ENCODE assay signal across 29 cellular contexts in genomic region chr10:34150103-34150502, GRCh38.
"Had no signal": no experiment of that assay in that cellular context is flagged by ENCODE, and none has a peak within 500 bp of the region (broad histone marks: within the 10 kb centered on the region; RNA-seq: fewer than 3 reads in every experiment).

No MANE protein-coding gene starts in this region.

- H3K27ac Mint-ChIP-seq: activated CD4-positive, alpha-beta T cell treated with anti-CD3 and anti-CD28 coated beads for 36 hours; activated CD4-positive, alpha-beta T cell treated with anti-CD3 and anti-CD28 coated beads, Interleukin-2, amount 10 ng/mL, durations not matched to agents 7 days and 5 days; activated CD8-positive, alpha-beta T cell treated with anti-CD3 and anti-CD28 coated beads, Interleukin-2, amount 10 ng/mL, durations not matched to agents 7 days and 5 days; activated naive CD4-positive, alpha-beta T cell treated with anti-CD3 and anti-CD28 coated beads, Interleukin-2, amount 50 U/mL, for 24 hours; activated naive CD8-positive, alpha-beta T cell treated with anti-CD3 and anti-CD28 coated beads, Interleukin-2, amount 10 ng/mL, durations not matched to agents 7 days and 5 days; activated T-cell treated with anti-CD3 and anti-CD28 coated beads, Interleukin-2, amount 50 U/mL, for 24 hours; activated T-helper 2 cell treated with anti-CD3 and anti-CD28 coated beads, Interferon-gamma antibody, Interleukin-2, Interleukin-4, amounts not matched to agents 10 μg/mL and 5 μg/mL and 100 μg/mL, durations not matched to agents 14 hours and 24 hours and 36 hours; brain; WTC11 had no signal

- H3K9me3 ChIP-seq: SJCRH30 had no signal

- H3K27me3 Mint-ChIP-seq: brain had no signal

- H3K4me3 ChIP-seq: SJCRH30, SK-N-MC had no signal

- DNase-seq: activated CD4-positive, alpha-beta T cell treated with anti-CD3 and anti-CD28 coated beads for 36 hours; activated CD4-positive, alpha-beta T cell treated with anti-CD3 and anti-CD28 coated beads, Interleukin-2, amount 10 ng/mL, durations not matched to agents 7 days and 5 days; activated CD4-positive, alpha-beta T cell treated with anti-CD3 and anti-CD28 coated beads, Interleukin-2, amount 50 U/mL, for 48 hours; activated CD8-positive, alpha-beta T cell treated with anti-CD3 and anti-CD28 coated beads, Interleukin-2, amount 10 ng/mL, durations not matched to agents 7 days and 5 days; activated gamma-delta T cell; activated naive CD4-positive, alpha-beta T cell treated with Interleukin-2 at 50 U/mL for 16 hours; activated naive CD8-positive, alpha-beta T cell treated with anti-CD3 and anti-CD28 coated beads, Interleukin-2, amount 10 ng/mL, durations not matched to agents 7 days and 5 days; activated T-cell treated with anti-CD3 and anti-CD28 coated beads, Interleukin-2, amount 50 U/mL, for 24 hours; caudate nucleus; cerebellar nuclear complex; cortex of kidney; NCI-H1092 treated with DMSO at 0.1 percent for 48 hours; NCI-H1417; NCI-H146; NCI-H187; NCI-H2029 treated with DMSO at 0.1 percent for 48 hours; NCI-H2107; NCI-H226; NCI-H446 treated with DMSO at 0.1 percent for 48 hours; NCI-H526; NCI-H748 treated with DMSO at 0.1 percent for 48 hours; NK-92 treated with Interleukin-12 subunit alpha and Interleukin-12 subunit beta, amount 100 ng/mL, for 24 hours; SHP77; SJCRH30 had no signal

- H3K4me1 Mint-ChIP-seq: activated CD4-positive, alpha-beta T cell treated with anti-CD3 and anti-CD28 coated beads for 36 hours; activated CD4-positive, alpha-beta T cell treated with anti-CD3 and anti-CD28 coated beads, Interleukin-2, amount 10 ng/mL, durations not matched to agents 7 days and 5 days; activated naive CD4-positive, alpha-beta T cell treated with anti-CD3 and anti-CD28 coated beads, Interleukin-2, amount 50 U/mL, for 24 hours; activated naive CD8-positive, alpha-beta T cell treated with anti-CD3 and anti-CD28 coated beads, Interleukin-2, amount 10 ng/mL, durations not matched to agents 7 days and 5 days had no signal

- H3K27ac ChIP-seq: SJCRH30, SK-N-MC had no signal

- H3K4me3 Mint-ChIP-seq: activated CD4-positive, alpha-beta T cell treated with anti-CD3 and anti-CD28 coated beads for 36 hours; activated CD4-positive, alpha-beta T cell treated with anti-CD3 and anti-CD28 coated beads, Interleukin-2, amount 10 ng/mL, durations not matched to agents 7 days and 5 days; activated CD8-positive, alpha-beta T cell treated with anti-CD3 and anti-CD28 coated beads, Interleukin-2, amount 10 ng/mL, durations not matched to agents 7 days and 5 days; activated naive CD4-positive, alpha-beta T cell treated with anti-CD3 and anti-CD28 coated beads, Interleukin-2, amount 50 U/mL, for 24 hours; activated naive CD8-positive, alpha-beta T cell treated with anti-CD3 and anti-CD28 coated beads, Interleukin-2, amount 10 ng/mL, durations not matched to agents 7 days and 5 days; activated T-cell treated with anti-CD3 and anti-CD28 coated beads, Interleukin-2, amount 50 U/mL, for 24 hours; brain; WTC11 had no signal

- H3K9me3 Mint-ChIP-seq: activated CD4-positive, alpha-beta T cell treated with anti-CD3 and anti-CD28 coated beads, Interleukin-2, amount 10 ng/mL, durations not matched to agents 7 days and 5 days; activated naive CD8-positive, alpha-beta T cell treated with anti-CD3 and anti-CD28 coated beads, Interleukin-2, amount 10 ng/mL, durations not matched to agents 7 days and 5 days; activated T-cell treated with anti-CD3 and anti-CD28 coated beads, Interleukin-2, amount 50 U/mL, for 24 hours; activated T-helper 2 cell treated with anti-CD3 and anti-CD28 coated beads, Interferon-gamma antibody, Interleukin-2, Interleukin-4, amounts not matched to agents 10 μg/mL and 5 μg/mL and 100 μg/mL, durations not matched to agents 14 hours and 24 hours and 36 hours; WTC11 had no signal

- H3K27me3 ChIP-seq: SJCRH30 had no signal

- H3K36me3 Mint-ChIP-seq: activated naive CD4-positive, alpha-beta T cell treated with anti-CD3 and anti-CD28 coated beads, Interleukin-2, amount 50 U/mL, for 24 hours; activated naive CD8-positive, alpha-beta T cell treated with anti-CD3 and anti-CD28 coated beads, Interleukin-2, amount 10 ng/mL, durations not matched to agents 7 days and 5 days; WTC11 had no signal

- H3K36me3 ChIP-seq: SJCRH30 had no signal
